In genomic region chr12:14849664-14850063, GRCh38 we compare ENCODE assay signal across 13 cellular contexts. TPM values are rescaled to one million over a fixed set of nuclear protein-coding genes. Genes with fewer than 3 reads are reported as not detected.
A peak's percentile ranks its signal among the peaks of the same experiment; 100 is the strongest.
DNase-seq lines count a peak whose midpoint lies in the region; ATAC-seq and TF ChIP-seq lines count a peak whose summit lies in the region.
"Had no signal": no experiment of that assay in that cellular context is flagged by ENCODE, and none has a peak within 500 bp of the region (broad histone marks: within the 10 kb centered on the region; RNA-seq: fewer than 3 reads in every experiment).

No MANE protein-coding gene starts in this region.

- H3K27ac ChIP-seq in tibial artery = peak overlapping the region; percentile 46 to 53
- H3K27ac ChIP-seq: epithelial cell of prostate had no signal

- H3K4me3 ChIP-seq in tibial artery = no peak overlapping the region

- H3K36me3 ChIP-seq in tibial artery = no peaks in the 10 kb centered on the region

- H3K9me3 ChIP-seq in tibial artery = no peaks in the 10 kb centered on the region

- intact Hi-C loops in left ventricle myocardium superior (cut with micrococcal nuclease) = loop anchor here (5.0 kb wide), 1 partner anchor 38 kb away; the partner anchor contains the start of gene MGP
- intact Hi-C loops in tibial artery (cut with DNase I; ENCODE audit: low total_unique reads) = loop anchor here (5.0 kb wide), 2 partner anchors 38 to 138 kb away; partner anchors contain the start of gene MGP

- DNase-seq in astrocyte of the hippocampus (ENCODE audit: low read depth, low spot score) (peak; percentile 49), left ventricle myocardium superior (no peak), tibial artery (no peak), DMS79 treated with DMSO at 0.1 percent for 48 hours (lab: John Stamatoyannopoulos, UW) (no peak), T-helper 2 cell (no peak), cerebellum (ENCODE audit: low spot score) (no peak)
- DNase-seq: activated naive CD8-positive, alpha-beta T cell treated with anti-CD3 and anti-CD28 coated beads, Interleukin-2, amount 10 ng/mL, durations not matched to agents 7 days and 5 days; KBM-7; NCI-H2081; stimulated activated CD4-positive, alpha-beta T cell treated with anti-CD3 and anti-CD28 coated beads, Interleukin-4, amount 100 ng/mL, for 4 hours had no signal

- H3K27me3 ChIP-seq in tibial artery = no peaks in the 10 kb centered on the region

- ATAC-seq in left ventricle myocardium superior = peak; percentile 85
- ATAC-seq: HCT116 had no signal

- TF ChIP-seq CTCF in tibial artery (IDR thresholded peaks at IDR 0.05) = no peak

- peaks cover 0 to 56% (median 21%) of the 10 kb centered on the region in 4 donors for H3K4me1 ChIP-seq in tibial artery

RNA-seq across cellular contexts. Expression of gene ART4, which starts 6.3 kb away (rescaled TPM):
- 3.3 TPM for total RNA-seq in left ventricle myocardium superior
- 0.09 TPM for total RNA-seq in cerebellum
- total RNA-seq: activated naive CD8-positive, alpha-beta T cell treated with anti-CD3 and anti-CD28 coated beads, Interleukin-2, amount 10 ng/mL, durations not matched to agents 7 days and 5 days had no signal

RNA-seq across cellular contexts. Expression of gene SMCO3, which starts 35.7 kb away (rescaled TPM):
- total RNA-seq in left ventricle myocardium superior (0.20 TPM), cerebellum (not detected)
- total RNA-seq: activated naive CD8-positive, alpha-beta T cell treated with anti-CD3 and anti-CD28 coated beads, Interleukin-2, amount 10 ng/mL, durations not matched to agents 7 days and 5 days; temporal lobe had no signal

RNA-seq across cellular contexts. Expression of gene MGP, which starts 36.0 kb away (rescaled TPM):
- 295 TPM for total RNA-seq in left ventricle myocardium superior
- total RNA-seq in cerebellum = 20.6 TPM

RNA-seq across cellular contexts. Expression of gene C12orf60, which starts 46.2 kb away (rescaled TPM):
- total RNA-seq in left ventricle myocardium superior (1.3 TPM), cerebellum (4.4 TPM)

RNA-seq across cellular contexts. Expression of gene WBP11, which starts 46.4 kb away (rescaled TPM):
- 51.5 TPM for total RNA-seq in left ventricle myocardium superior
- 26.2 TPM for total RNA-seq in cerebellum

Comparison
In these comparisons a context has a peak if more than half of its experiments do, and no peak if none do; other contexts are left out.
1. RNA of gene MGP, which starts 36.0 kb away (total RNA-seq): 295 TPM in left ventricle myocardium superior (single experiment); 20.6 TPM in cerebellum (single experiment); every median in the first group is over 10 times any median in the second.